15 cellular contexts compared by ENCODE assay signal in genomic region chr14:105858676-105859025, GRCh38.
DNase-seq lines count a peak whose midpoint lies in the region; ATAC-seq, FAIRE-seq and TF ChIP-seq lines count a peak whose summit lies in the region.
"Had no signal": no experiment of that assay in that cellular context is flagged by ENCODE, and none has a peak within 500 bp of the region (broad histone marks: within the 10 kb centered on the region; RNA-seq: fewer than 3 reads in every experiment).

No MANE protein-coding gene starts in this region.

- RAD21 ChIA-PET in GM12878 (lab: Charles Lee; ENCODE audit: unreplicated experiment): interaction anchor here (1.1 to 9.4 kb wide), 9 partner anchors 29 to 513 kb away, joined by 3 to 119 read pairs (median 6); no protein-coding TSS in a partner anchor

- no CpG with 5 or more reads among the region's 4 CpGs for WGBS in GM12878 (ENCODE audit: insufficient coverage, insufficient replicate concordance, low lambda C conversion rate, missing lambda C conversion rate)

- peak overlapping the region; percentile 98 for H3K27ac ChIP-seq in GM12878 (ENCODE audit: control insufficient read depth, insufficient read depth)

- FAIRE-seq in GM12878 (lab: Jason Lieb, UNC): no peak
- FAIRE-seq: islet of Langerhans had no signal

- TF ChIP-seq CTCF in NB4 (IDR thresholded peaks at IDR 0.05; ENCODE audit: low read depth, low read length) (no peak), GM12878 (IDR thresholded peaks at IDR 0.05 in 2 of 3, conservative IDR thresholded peaks at IDR 0.05 in 1 of 3; ENCODE audit: control insufficient read depth in 2 of 3, extremely low read depth in 1 of 3, insufficient read depth in 1 of 3, low read depth in 3 of 3, low read length in 3 of 3) (no peak)

- no peak for TF ChIP-seq EP300 in GM12878 (IDR thresholded peaks at IDR 0.05; ENCODE audit: borderline replicate concordance in 1 of 2, control insufficient read depth in 1 of 2, low read depth in 2 of 2, low read length in 2 of 2)

- H2AFZ ChIP-seq in GM12878 (ENCODE audit: control insufficient read depth, low read depth, low read length): no peak overlapping the region

- peaks cover 71% of the 10 kb centered on the region for H3K4me1 Mint-ChIP-seq in activated CD8-positive, alpha-beta memory T cell treated with anti-CD3 and anti-CD28 coated beads, Interleukin-2, amount 10 ng/mL, durations not matched to agents 7 days and 5 days
- peaks cover 24 to 49% of the 10 kb centered on the region in 2 donors for H3K4me1 Mint-ChIP-seq in stimulated activated naive B cell treated with anti-CD40 and anti-IgM and Interleukin-4, amounts not matched to agents 10 μg/mL and 1 μg/mL and 100 μg/mL, for 72 hours
- H3K4me1 Mint-ChIP-seq: nephron had no signal

- in situ Hi-C loops in GM12878 (cut with MboI): loop anchor here (25.0 kb wide), 1 partner anchor 679 kb away; no protein-coding TSS in a partner anchor

- no peaks in the 10 kb centered on the region for H3K9me3 Mint-ChIP-seq in activated CD8-positive, alpha-beta memory T cell treated with anti-CD3 and anti-CD28 coated beads, Interleukin-2, amount 10 ng/mL, durations not matched to agents 7 days and 5 days (ENCODE audit: low read depth)
- peaks cover 0 to 1% of the 10 kb centered on the region in 2 donors for H3K9me3 Mint-ChIP-seq in stimulated activated naive B cell treated with anti-CD40 and anti-IgM and Interleukin-4, amounts not matched to agents 10 μg/mL and 1 μg/mL and 100 μg/mL, for 72 hours

- CTCF ChIA-PET in activated CD8-positive, alpha-beta memory T cell treated with anti-CD3 and anti-CD28 coated beads, Interleukin-2, amount 10 ng/mL, durations not matched to agents 7 days and 5 days (lab: Charles Lee): interaction anchor here (0.8 kb wide), 1 partner anchor 86 kb away, joined by 3 read pairs; no protein-coding TSS in a partner anchor
- CTCF ChIA-PET in GM12878 (lab: Yijun Ruan, JAX): interaction anchor here (1.1 to 8.2 kb wide), 7 partner anchors 29 to 833 kb away, joined by 3 to 180 read pairs (median 9); no protein-coding TSS in a partner anchor

- H3K27me3 Mint-ChIP-seq in activated CD8-positive, alpha-beta memory T cell treated with anti-CD3 and anti-CD28 coated beads, Interleukin-2, amount 10 ng/mL, durations not matched to agents 7 days and 5 days: peaks cover 2% of the 10 kb centered on the region
- peaks cover 0 to 2% of the 10 kb centered on the region in 2 donors for H3K27me3 Mint-ChIP-seq in stimulated activated naive B cell treated with anti-CD40 and anti-IgM and Interleukin-4, amounts not matched to agents 10 μg/mL and 1 μg/mL and 100 μg/mL, for 72 hours

- peak; percentile 59 for DNase-seq in activated CD8-positive, alpha-beta memory T cell treated with anti-CD3 and anti-CD28 coated beads, Interleukin-2, amount 10 ng/mL, durations not matched to agents 7 days and 5 days
- DNase-seq in activated CD8-positive, alpha-beta memory T cell treated with anti-CD3 and anti-CD28 coated beads, Interleukin-2, amount 50 U/mL, for 48 hours: no peak
- peak; percentile 58 for DNase-seq in NB4 (ENCODE audit: low read depth)
- no peak for DNase-seq in GM12878 (ENCODE audit: low read depth, low spot score)
- DNase-seq in stimulated activated naive B cell treated with anti-CD40 and anti-IgM and Interleukin-4, amounts not matched to agents 10 μg/mL and 1 μg/mL and 100 μg/mL, for 72 hours: no peak
- DNase-seq in GM19238 (ENCODE audit: insufficient read length, low spot score): no peak
- no peak for DNase-seq in effector CD8-positive, alpha-beta T cell (lab: John Stamatoyannopoulos, UW)
- DNase-seq in stimulated activated CD4-positive, alpha-beta T cell treated with anti-CD3 and anti-CD28 coated beads, Interleukin-4, amount 100 ng/mL, for 4 hours: no peak
- DNase-seq: activated gamma-delta T cell treated with Interleukin-2 at 50 U/mL for 16 hours, dermis blood vessel endothelial cell, foreskin fibroblast, IMR-90, T1000 had no signal

- peak; percentile 3 for ATAC-seq in activated CD8-positive, alpha-beta memory T cell treated with anti-CD3 and anti-CD28 coated beads, Interleukin-2, amount 10 ng/mL, durations not matched to agents 7 days and 5 days
- peak; percentile 0 for ATAC-seq in GM12878
- peak in 1 of 2 donors; percentile 0 for ATAC-seq in stimulated activated naive B cell treated with anti-CD40 and anti-IgM and Interleukin-4, amounts not matched to agents 10 μg/mL and 1 μg/mL and 100 μg/mL, for 72 hours (replicated peaks)

- intact Hi-C loops in GM12878 (cut with micrococcal nuclease; ENCODE audit: unreplicated experiment): no loop called here

- peak overlapping the region; percentile 100 for H3K9ac ChIP-seq in GM12878 (ENCODE audit: control insufficient read depth, insufficient read depth, low read length)

- peak overlapping the region; percentile 59 for H3K4me3 Mint-ChIP-seq in activated CD8-positive, alpha-beta memory T cell treated with anti-CD3 and anti-CD28 coated beads, Interleukin-2, amount 10 ng/mL, durations not matched to agents 7 days and 5 days
- H3K4me3 Mint-ChIP-seq in stimulated activated naive B cell treated with anti-CD40 and anti-IgM and Interleukin-4, amounts not matched to agents 10 μg/mL and 1 μg/mL and 100 μg/mL, for 72 hours: peak overlapping the region; percentile 93 to 98
- H3K4me3 Mint-ChIP-seq: nephron had no signal

- TF ChIP-seq RAD21 in GM12878 (IDR thresholded peaks at IDR 0.05; ENCODE audit: insufficient read depth, low read depth, low read length): no peak

- H3K36me3 ChIP-seq in GM12878 (ENCODE audit: control insufficient read depth in 2 of 2, insufficient read depth in 2 of 2, low read length in 1 of 2): peaks cover 13 to 58% of the 10 kb centered on the region in 2 experiments

- BruUV-seq in GM12878 (replicated peaks; lab: Mats Ljungman, UMichigan): no TSS peak

- peaks cover 4% of the 10 kb centered on the region for H3K36me3 Mint-ChIP-seq in activated CD8-positive, alpha-beta memory T cell treated with anti-CD3 and anti-CD28 coated beads, Interleukin-2, amount 10 ng/mL, durations not matched to agents 7 days and 5 days
- H3K36me3 Mint-ChIP-seq in stimulated activated naive B cell treated with anti-CD40 and anti-IgM and Interleukin-4, amounts not matched to agents 10 μg/mL and 1 μg/mL and 100 μg/mL, for 72 hours: peaks cover 91 to 100% of the 10 kb centered on the region in 2 donors

- H3K4me3 ChIP-seq in NB4 (ENCODE audit: low read depth, low read length) (no peak overlapping the region), GM12878 (peak overlapping the region; percentile 47)

- POLR2A ChIA-PET in GM12878 (lab: Charles Lee): interaction anchor here (0.9 to 8.5 kb wide), 4 partner anchors 411 to 420 kb away, joined by 3 to 88 read pairs (median 8); no protein-coding TSS in a partner anchor

- no peak for TF ChIP-seq POLR2A in NB4 (IDR thresholded peaks at IDR 0.05; ENCODE audit: extremely low read depth, insufficient read length)
- peak; percentile 50 for TF ChIP-seq POLR2A in GM12878 (IDR thresholded peaks at IDR 0.05; ENCODE audit: low read depth, low read length)

- H4K20me1 ChIP-seq in GM12878 (ENCODE audit: control insufficient read depth, insufficient read depth): no peaks in the 10 kb centered on the region

- H3K4me1 ChIP-seq in GM12878 (ENCODE audit: control insufficient read depth, insufficient read depth, low read length): no peaks in the 10 kb centered on the region; the same call in 1 of the 2 replicates

- no peaks in the 10 kb centered on the region; the same call in none of the 3 replicates for H3K9me3 ChIP-seq in GM12878 (replicated peaks; ENCODE audit: control insufficient read depth, insufficient read depth, low read length)

- SMC1A ChIA-PET in GM12878 (lab: Charles Lee; ENCODE audit: uncharacterized antibody, unreplicated experiment): interaction anchor here (0.8 to 5.2 kb wide), 9 partner anchors 20 to 450 kb away, joined by 3 to 25 read pairs (median 4); no protein-coding TSS in a partner anchor

- H3K79me2 ChIP-seq in GM12878 (ENCODE audit: control insufficient read depth, insufficient read depth, low read length): peaks cover 90% of the 10 kb centered on the region

- peak overlapping the region; percentile 95 for H3K27ac Mint-ChIP-seq in activated CD8-positive, alpha-beta memory T cell treated with anti-CD3 and anti-CD28 coated beads, Interleukin-2, amount 10 ng/mL, durations not matched to agents 7 days and 5 days
- peak overlapping the region; percentile 100 for H3K27ac Mint-ChIP-seq in stimulated activated naive B cell treated with anti-CD40 and anti-IgM and Interleukin-4, amounts not matched to agents 10 μg/mL and 1 μg/mL and 100 μg/mL, for 72 hours
- H3K27ac Mint-ChIP-seq: nephron had no signal

- H3K4me2 ChIP-seq in GM12878 (ENCODE audit: control insufficient read depth, insufficient read depth): peak overlapping the region; percentile 33; the same call in 1 of the 2 replicates

- H3K27me3 ChIP-seq in GM12878 (replicated peaks in 1 of 2; ENCODE audit: control insufficient read depth in 2 of 2, insufficient read depth in 2 of 2, low read length in 1 of 2): no peaks in the 10 kb centered on the region

TF ChIP-seq in GM12878, 131 proteins besides CTCF, POLR2A, EP300 and RAD21 (continues in another document):
- TF ChIP-seq HSF1 (IDR thresholded peaks at IDR 0.05; ENCODE audit: low read depth, low read length): no peak

Comparison
In these comparisons a context has a peak if more than half of its experiments do, and no peak if none do; other contexts are left out.
1. DNase-seq: peak in activated CD8-positive, alpha-beta memory T cell treated with anti-CD3 and anti-CD28 coated beads, Interleukin-2, amount 10 ng/mL, durations not matched to agents 7 days and 5 days (single experiment) and NB4 (single experiment); none in activated CD8-positive, alpha-beta memory T cell treated with anti-CD3 and anti-CD28 coated beads, Interleukin-2, amount 50 U/mL, for 48 hours (single experiment), GM12878 (single experiment), stimulated activated naive B cell treated with anti-CD40 and anti-IgM and Interleukin-4, amounts not matched to agents 10 μg/mL and 1 μg/mL and 100 μg/mL, for 72 hours (single experiment), GM19238 (single experiment), effector CD8-positive, alpha-beta T cell (single experiment) and stimulated activated CD4-positive, alpha-beta T cell treated with anti-CD3 and anti-CD28 coated beads, Interleukin-4, amount 100 ng/mL, for 4 hours (0 of 2).